Comparison of ENCODE assay signal across 15 cellular contexts in the genomic region with DNA sequence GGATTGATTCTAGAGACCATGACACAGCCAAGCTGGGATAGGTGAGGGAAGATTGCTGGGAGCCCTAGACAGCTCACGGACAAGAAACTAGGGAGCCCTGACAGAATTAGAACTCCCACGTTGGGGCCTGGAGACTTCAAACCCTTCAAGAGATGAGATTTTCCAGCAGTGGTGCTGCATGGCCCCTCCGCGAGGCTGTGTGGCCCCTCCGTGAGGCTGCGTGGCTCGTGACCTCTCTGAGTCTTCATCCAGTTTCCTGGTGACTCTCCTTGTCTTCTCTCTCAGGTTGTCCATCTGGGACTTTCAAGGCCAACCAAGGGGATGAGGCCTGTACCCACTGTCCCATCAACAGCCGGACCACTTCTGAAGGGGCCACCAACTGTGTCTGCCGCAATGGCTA.
A peak's percentile ranks its signal among the peaks of the same experiment; 100 is the strongest.
DNase-seq lines count a peak whose midpoint lies in the region; ATAC-seq and TF ChIP-seq lines count a peak whose summit lies in the region.
"Had no signal": no experiment of that assay in that cellular context is flagged by ENCODE, and none has a peak within 500 bp of the region (broad histone marks: within the 10 kb centered on the region; RNA-seq: fewer than 3 reads in every experiment).

No MANE protein-coding gene starts in this region.

- no peaks in the 10 kb centered on the region for H3K79me1 ChIP-seq in neuronal stem cell (ENCODE audit: low read depth, low read length)

- H4K20me1 ChIP-seq in GM23338 (replicated peaks; ENCODE audit: insufficient read depth): no peaks in the 10 kb centered on the region
- H4K20me1 ChIP-seq: BLaER1 treated with 17β-estradiol and CSF1 and Interleukin-3, amounts not matched to agents 10 nM and 100 nM had no signal

- H3K4me2 ChIP-seq in neuronal stem cell (ENCODE audit: insufficient read depth, low read length, poor library complexity, severe bottlenecking): no peak overlapping the region
- no peak overlapping the region for H3K4me2 ChIP-seq in GM23338
- H3K4me2 ChIP-seq: A549 had no signal

- no CpG with 5 or more reads among the region's 9 CpGs for whole genome bisulfite sequencing in neuronal stem cell (ENCODE audit: extremely low coverage in 2 of 2, insufficient read length in 2 of 2, insufficient replicate concordance in 1 of 2), 2 donors

- no peaks in the 10 kb centered on the region for H3K4me1 Mint-ChIP-seq in activated naive CD4-positive, alpha-beta T cell treated with anti-CD3 and anti-CD28 coated beads, Interleukin-2, amount 50 U/mL, for 24 hours
- H3K4me1 Mint-ChIP-seq in brain: peaks cover 14% of the 10 kb centered on the region
- H3K4me1 Mint-ChIP-seq in GM23338: peaks cover 3% of the 10 kb centered on the region; the same call in 1 of the 3 replicates

- H3K4me3 Mint-ChIP-seq in activated naive CD4-positive, alpha-beta T cell treated with anti-CD3 and anti-CD28 coated beads, Interleukin-2, amount 50 U/mL, for 24 hours: no peak overlapping the region
- H3K4me3 Mint-ChIP-seq in brain (no peak overlapping the region), GM23338 (no peak overlapping the region)
- H3K4me3 Mint-ChIP-seq: B cell; CD4-positive, alpha-beta T cell; CD8-positive, alpha-beta T cell had no signal

- H3K4ac ChIP-seq in neuronal stem cell (ENCODE audit: low read length): no peak overlapping the region

- H4K8ac ChIP-seq in neuronal stem cell (ENCODE audit: low read depth, low read length): peak overlapping the region; percentile 52

- no peak overlapping the region for H3K4me3 ChIP-seq in neuronal stem cell (ENCODE audit: low read length in 2 of 2)
- H3K4me3 ChIP-seq in GM23338: no peak overlapping the region
- H3K4me3 ChIP-seq: A549; BLaER1 treated with 17β-estradiol and CSF1 and Interleukin-3, amounts not matched to agents 10 nM and 100 nM had no signal

- H3K79me2 ChIP-seq in GM23338 (replicated peaks; ENCODE audit: insufficient read depth): no peaks in the 10 kb centered on the region

- H3K27ac ChIP-seq in neuronal stem cell (replicated peaks; ENCODE audit: low read length): no peak overlapping the region
- no peak overlapping the region for H3K27ac ChIP-seq in GM23338 (ENCODE audit: low read depth)
- H3K27ac ChIP-seq: 22Rv1; BLaER1 treated with 17β-estradiol and CSF1 and Interleukin-3, amounts not matched to agents 10 nM and 100 nM; C4-2B had no signal

- no peak overlapping the region for H4K91ac ChIP-seq in neuronal stem cell (ENCODE audit: low read depth, low read length, poor library complexity)

- no peaks in the 10 kb centered on the region for H3K9me2 ChIP-seq in GM23338 (ENCODE audit: insufficient read depth)

- H3K27ac Mint-ChIP-seq in activated naive CD4-positive, alpha-beta T cell treated with anti-CD3 and anti-CD28 coated beads, Interleukin-2, amount 50 U/mL, for 24 hours: peak overlapping the region; percentile 8
- H3K27ac Mint-ChIP-seq in activated naive CD4-positive, alpha-beta T cell treated with anti-CD3 and anti-CD28 coated beads, Interleukin-2, amount 50 U/mL, for 72 hours: no peak overlapping the region
- H3K27ac Mint-ChIP-seq in brain: peak overlapping the region in 3 of 5 experiments; percentile 2 to 78 (median 18)
- H3K27ac Mint-ChIP-seq in GM23338: no peak overlapping the region
- H3K27ac Mint-ChIP-seq: B cell; CD4-positive, alpha-beta T cell; CD8-positive, alpha-beta T cell had no signal

- no peak for DNase-seq in activated naive CD4-positive, alpha-beta T cell treated with anti-CD3 and anti-CD28 coated beads, Interleukin-2, amount 50 U/mL, for 72 hours (ENCODE audit: low spot score in 2 of 2)
- DNase-seq in neuronal stem cell (ENCODE audit: low spot score) (no peak), NCI-H748 (lab: John Stamatoyannopoulos, UW; ENCODE audit: unreplicated experiment) (no peak), GM23338 (ENCODE audit: low spot score) (no peak)
- DNase-seq: CD4-positive, alpha-beta T cell; CD8-positive, alpha-beta T cell; GF-D8 had no signal

- peak overlapping the region; percentile 0 for H2BK120ac ChIP-seq in neuronal stem cell (ENCODE audit: low read depth, low read length)

- H3K36me3 ChIP-seq in neuronal stem cell (replicated peaks in 1 of 2; ENCODE audit: control insufficient read depth in 2 of 2, insufficient read depth in 2 of 2, low read length in 2 of 2) (peaks cover 17 to 27% of the 10 kb centered on the region in 2 donors), GM23338 (ENCODE audit: insufficient read depth) (no peaks in the 10 kb centered on the region)
- H3K36me3 ChIP-seq: BLaER1 treated with 17β-estradiol and CSF1 and Interleukin-3, amounts not matched to agents 10 nM and 100 nM had no signal

- no peaks in the 10 kb centered on the region for H3F3A ChIP-seq in GM23338 (replicated peaks; ENCODE audit: low read depth)

- H2AFZ ChIP-seq in neuronal stem cell (ENCODE audit: low read length) (no peak overlapping the region), GM23338 (no peak overlapping the region)

- ATAC-seq in activated naive CD4-positive, alpha-beta T cell treated with anti-CD3 and anti-CD28 coated beads, Interleukin-2, amount 50 U/mL, for 72 hours: no peak
- ATAC-seq in GM23338: no peak
- ATAC-seq: CD8-positive, alpha-beta T cell had no signal

- H3K27me3 Mint-ChIP-seq in activated naive CD4-positive, alpha-beta T cell treated with anti-CD3 and anti-CD28 coated beads, Interleukin-2, amount 50 U/mL, for 24 hours: peaks cover 3% of the 10 kb centered on the region
- H3K27me3 Mint-ChIP-seq in brain (peaks cover 10% of the 10 kb centered on the region), GM23338 (ENCODE audit: insufficient read depth, low read depth, poor library complexity) (peaks cover 7% of the 10 kb centered on the region)

- H2BK5ac ChIP-seq in neuronal stem cell (ENCODE audit: low read length): no peak overlapping the region

- TF ChIP-seq CTCF in brain (conservative IDR thresholded peaks at IDR 0.05) (no peak), GM23338 (conservative IDR thresholded peaks at IDR 0.05; ENCODE audit: low read depth in 2 of 2) (no peak)

- H3K9me3 ChIP-seq in neuronal stem cell (replicated peaks in 1 of 2; ENCODE audit: control insufficient read depth in 2 of 2, insufficient read depth in 1 of 2, low read depth in 1 of 2, low read length in 2 of 2): no peaks in the 10 kb centered on the region
- H3K9me3 ChIP-seq: A549; BLaER1 treated with 17β-estradiol and CSF1 and Interleukin-3, amounts not matched to agents 10 nM and 100 nM; Caco-2 had no signal

- H3K14ac ChIP-seq in neuronal stem cell (ENCODE audit: low read length): no peak overlapping the region

- H3K36me3 Mint-ChIP-seq in activated naive CD4-positive, alpha-beta T cell treated with anti-CD3 and anti-CD28 coated beads, Interleukin-2, amount 50 U/mL, for 24 hours: no peaks in the 10 kb centered on the region
- no peaks in the 10 kb centered on the region for H3K36me3 Mint-ChIP-seq in activated naive CD4-positive, alpha-beta T cell treated with anti-CD3 and anti-CD28 coated beads, Interleukin-2, amount 50 U/mL, for 72 hours
- peaks cover 45% of the 10 kb centered on the region for H3K36me3 Mint-ChIP-seq in brain
- no peaks in the 10 kb centered on the region; the same call in 2 of the 3 replicates for H3K36me3 Mint-ChIP-seq in GM23338 (ENCODE audit: low read depth)
- H3K36me3 Mint-ChIP-seq: CD8-positive, alpha-beta T cell had no signal

- H3K18ac ChIP-seq in neuronal stem cell (ENCODE audit: low read length): no peak overlapping the region

- H3K4me1 ChIP-seq in neuronal stem cell (ENCODE audit: control insufficient read depth in 2 of 2, insufficient read depth in 1 of 2, low read depth in 1 of 2, low read length in 2 of 2) (no peaks in the 10 kb centered on the region), GM23338 (ENCODE audit: insufficient read depth) (no peaks in the 10 kb centered on the region)
- H3K4me1 ChIP-seq: Caco-2 had no signal

- H3K27me3 ChIP-seq in neuronal stem cell (ENCODE audit: control insufficient read depth in 3 of 3, insufficient read depth in 3 of 3, low read depth in 1 of 3, low read length in 3 of 3) (no peaks in the 10 kb centered on the region), GM23338 (ENCODE audit: insufficient read depth) (no peaks in the 10 kb centered on the region)
- H3K27me3 ChIP-seq: BLaER1 treated with 17β-estradiol and CSF1 and Interleukin-3, amounts not matched to agents 10 nM and 100 nM had no signal

- H3K9ac ChIP-seq in neuronal stem cell (ENCODE audit: low read depth, low read length, poor library complexity): no peak overlapping the region
- H3K9ac ChIP-seq: BLaER1 treated with 17β-estradiol and CSF1 and Interleukin-3, amounts not matched to agents 10 nM and 100 nM had no signal

- H3K9me3 Mint-ChIP-seq in activated naive CD4-positive, alpha-beta T cell treated with anti-CD3 and anti-CD28 coated beads, Interleukin-2, amount 50 U/mL, for 24 hours: no peaks in the 10 kb centered on the region
- H3K9me3 Mint-ChIP-seq in activated naive CD4-positive, alpha-beta T cell treated with anti-CD3 and anti-CD28 coated beads, Interleukin-2, amount 50 U/mL, for 72 hours: no peaks in the 10 kb centered on the region
- H3K9me3 Mint-ChIP-seq in brain (peaks cover 0 to 4% (median 0%) of the 10 kb centered on the region in 5 experiments), GM23338 (no peaks in the 10 kb centered on the region)
- H3K9me3 Mint-ChIP-seq: CD4-positive, alpha-beta T cell; CD8-positive, alpha-beta T cell had no signal

- H3K23ac ChIP-seq in neuronal stem cell (ENCODE audit: low read depth, low read length, poor library complexity): no peak overlapping the region

- H2BK12ac ChIP-seq in neuronal stem cell (ENCODE audit: low read length): no peak overlapping the region

- no peak overlapping the region for H2BK15ac ChIP-seq in neuronal stem cell (ENCODE audit: low read length)

- peak overlapping the region; percentile 34 for H2AK5ac ChIP-seq in neuronal stem cell (ENCODE audit: low read depth, low read length)

TF ChIP-seq in GM23338, 12 proteins besides CTCF, POLR2A, EP300 and RAD21 (continues in another document):
- no peak for TF ChIP-seq EZH2phosphoT487 (IDR thresholded peaks at IDR 0.05; ENCODE audit: unreplicated experiment)
- TF ChIP-seq EZH2 (IDR thresholded peaks at IDR 0.05; ENCODE audit: low read depth, unreplicated experiment): no peak
- TF ChIP-seq NANOG (IDR thresholded peaks at IDR 0.05; ENCODE audit: borderline replicate concordance): no peak
- no peak for TF ChIP-seq STAT1 (IDR thresholded peaks at IDR 0.05; ENCODE audit: unreplicated experiment)

Comparison
In these comparisons a context has a peak if more than half of its experiments do, and no peak if none do; other contexts are left out.
1. H3K27ac Mint-ChIP-seq: peak in activated naive CD4-positive, alpha-beta T cell treated with anti-CD3 and anti-CD28 coated beads, Interleukin-2, amount 50 U/mL, for 24 hours (single experiment) and brain (3 of 5); none in activated naive CD4-positive, alpha-beta T cell treated with anti-CD3 and anti-CD28 coated beads, Interleukin-2, amount 50 U/mL, for 72 hours (0 of 2) and GM23338 (single experiment).